ENCODE assay signal across 5 cellular contexts in genomic region chr19:42266105-42266504, GRCh38. TPM values are rescaled to one million over a fixed set of nuclear protein-coding genes. Genes with fewer than 3 reads are reported as not detected.
DNase-seq lines count a peak whose midpoint lies in the region; ATAC-seq and TF ChIP-seq lines count a peak whose summit lies in the region.
"Not testable (repeated sequence)": the region's sequence is repeated elsewhere in the genome, so short reads cannot be mapped to it uniquely, and the experiment has no call there.

No MANE protein-coding gene starts in this region.

- H3K27ac ChIP-seq in CD4-positive, alpha-beta T cell (ENCODE audit: low read depth, low read length); neural progenitor cell: not testable (repeated sequence)

- peaks cover 11% of the 10 kb centered on the region for H3K79me2 ChIP-seq in neural progenitor cell (ENCODE audit: low read depth)

- peaks cover 17% of the 10 kb centered on the region for H3K4me1 Mint-ChIP-seq in CD4-positive, alpha-beta T cell (ENCODE audit: low read depth)
- H3K4me1 Mint-ChIP-seq in activated naive CD4-positive, alpha-beta T cell treated with anti-CD3 and anti-CD28 coated beads, Interleukin-2, amount 10 ng/mL, durations not matched to agents 7 days and 5 days, result peaks cover 25% of the 10 kb centered on the region
- H3K4me1 Mint-ChIP-seq in glutamatergic neuron (ENCODE audit: low read depth, unreplicated experiment), result peaks cover 15% of the 10 kb centered on the region
- H3K4me1 Mint-ChIP-seq in neural progenitor cell, result peaks cover 27% of the 10 kb centered on the region

- not testable (repeated sequence) for H3K27ac Mint-ChIP-seq in CD4-positive, alpha-beta T cell; activated naive CD4-positive, alpha-beta T cell treated with anti-CD3 and anti-CD28 coated beads, Interleukin-2, amount 10 ng/mL, durations not matched to agents 7 days and 5 days
- peak overlapping the region; percentile 1 for H3K27ac Mint-ChIP-seq in glutamatergic neuron (ENCODE audit: unreplicated experiment)
- H3K27ac Mint-ChIP-seq in neural progenitor cell, result peak overlapping the region; percentile 13

- TF ChIP-seq CTCF in CD4-positive, alpha-beta T cell (IDR thresholded peaks at IDR 0.05); glutamatergic neuron (IDR thresholded peaks at IDR 0.05; ENCODE audit: partially characterized antibody, unreplicated experiment); neural progenitor cell (IDR thresholded peaks at IDR 0.05): not testable (repeated sequence)

- H3K4me1 ChIP-seq in neural progenitor cell, result not testable (repeated sequence)

- intact Hi-C loops in CD4-positive, alpha-beta T cell (cut with DNase I, micrococcal nuclease), result not testable (repeated sequence)

- not testable (repeated sequence) for H3F3A ChIP-seq in neural progenitor cell (ENCODE audit: low read depth)

- not testable (repeated sequence) for H3K9me3 ChIP-seq in CD4-positive, alpha-beta T cell (ENCODE audit: control insufficient read depth, low read length); neural progenitor cell (ENCODE audit: low read depth)

- H3K27me3 Mint-ChIP-seq in CD4-positive, alpha-beta T cell; glutamatergic neuron (ENCODE audit: unreplicated experiment); neural progenitor cell (ENCODE audit: insufficient read depth, low read depth): not testable (repeated sequence)
- peaks cover 16% of the 10 kb centered on the region for H3K27me3 Mint-ChIP-seq in activated naive CD4-positive, alpha-beta T cell treated with anti-CD3 and anti-CD28 coated beads, Interleukin-2, amount 10 ng/mL, durations not matched to agents 7 days and 5 days

- H3K27me3 ChIP-seq in CD4-positive, alpha-beta T cell (ENCODE audit: control insufficient read depth, insufficient read depth, low read length); neural progenitor cell: not testable (repeated sequence)

- POLR2A ChIA-PET in CD4-positive, alpha-beta T cell (lab: Charles Lee), result not testable (repeated sequence)
- POLR2A ChIA-PET in HEK293T (lab: Yijun Ruan, JAX), result interaction anchor here (1.1 kb wide), 1 partner anchor 10 kb away, joined by 4 read pairs; no protein-coding TSS in a partner anchor

- H4K20me1 ChIP-seq in neural progenitor cell (ENCODE audit: low read depth), result not testable (repeated sequence)

- not testable (repeated sequence) for ATAC-seq in CD4-positive, alpha-beta T cell (ENCODE audit: poor library complexity)

- CTCF ChIA-PET in CD4-positive, alpha-beta T cell (lab: Charles Lee), result interaction anchor here (1.8 kb wide), 1 partner anchor 14 kb away, joined by 5 read pairs; no protein-coding TSS in a partner anchor
- CTCF ChIA-PET in HEK293T (lab: Yijun Ruan, JAX); activated naive CD4-positive, alpha-beta T cell treated with anti-CD3 and anti-CD28 coated beads, Interleukin-2, amount 10 ng/mL, durations not matched to agents 7 days and 5 days (lab: Charles Lee): not testable (repeated sequence)

- H3K36me3 Mint-ChIP-seq in CD4-positive, alpha-beta T cell (ENCODE audit: low read depth); activated naive CD4-positive, alpha-beta T cell treated with anti-CD3 and anti-CD28 coated beads, Interleukin-2, amount 10 ng/mL, durations not matched to agents 7 days and 5 days; glutamatergic neuron (ENCODE audit: unreplicated experiment); neural progenitor cell: not testable (repeated sequence)

- not testable (repeated sequence) for H3K9ac ChIP-seq in neural progenitor cell

- H2AFZ ChIP-seq in neural progenitor cell (replicated peaks), result not testable (repeated sequence)

- H3K4me2 ChIP-seq in neural progenitor cell, result not testable (repeated sequence)

- H3K36me3 ChIP-seq in neural progenitor cell, result not testable (repeated sequence)

- H3K9me3 Mint-ChIP-seq in CD4-positive, alpha-beta T cell; activated naive CD4-positive, alpha-beta T cell treated with anti-CD3 and anti-CD28 coated beads, Interleukin-2, amount 10 ng/mL, durations not matched to agents 7 days and 5 days; glutamatergic neuron (ENCODE audit: unreplicated experiment); neural progenitor cell: not testable (repeated sequence)

- peak overlapping the region; percentile 21 for H3K4me3 Mint-ChIP-seq in CD4-positive, alpha-beta T cell
- H3K4me3 Mint-ChIP-seq in activated naive CD4-positive, alpha-beta T cell treated with anti-CD3 and anti-CD28 coated beads, Interleukin-2, amount 10 ng/mL, durations not matched to agents 7 days and 5 days, result peak overlapping the region; percentile 13
- H3K4me3 Mint-ChIP-seq in glutamatergic neuron (ENCODE audit: unreplicated experiment), result not testable (repeated sequence)
- H3K4me3 Mint-ChIP-seq in neural progenitor cell, result peak overlapping the region; percentile 41

- not testable (repeated sequence) for DNase-seq in CD4-positive, alpha-beta T cell; HEK293T (ENCODE audit: extremely low spot score); activated naive CD4-positive, alpha-beta T cell treated with anti-CD3 and anti-CD28 coated beads, Interleukin-2, amount 10 ng/mL, durations not matched to agents 7 days and 5 days; glutamatergic neuron; neural progenitor cell (ENCODE audit: low spot score)

- not testable (repeated sequence) for H3K4me3 ChIP-seq in neural progenitor cell

TF ChIP-seq in HEK293T, 16 proteins besides CTCF, POLR2A, EP300 and RAD21:
- TF ChIP-seq ZNF384 (IDR thresholded peaks at IDR 0.05), result peak; percentile 56; the same call in 1 of the 2 replicates

RNA-seq across cellular contexts. Expression of gene CIC, which starts 2.9 kb away (rescaled TPM):
- total RNA-seq in CD4-positive, alpha-beta T cell, result 100 to 1,000 TPM; 114 to 119 TPM
- total RNA-seq in glutamatergic neuron (ENCODE audit: unreplicated experiment) (150 TPM), neural progenitor cell (ENCODE audit: low replicate concordance) (5.2 and 28.1 TPM in 2 replicates)

RNA-seq across cellular contexts. Expression of gene ERF, which starts 11.2 kb away (rescaled TPM):
- total RNA-seq in CD4-positive, alpha-beta T cell, result 100 to 1,000 TPM; 105 to 113 TPM
- total RNA-seq in glutamatergic neuron (ENCODE audit: unreplicated experiment), result 28.0 TPM
- total RNA-seq in neural progenitor cell (ENCODE audit: low replicate concordance), result 43.1 and 94.8 TPM in 2 replicates

RNA-seq across cellular contexts. Expression of gene GSK3A, which starts 23.7 kb away (rescaled TPM):
- total RNA-seq in CD4-positive, alpha-beta T cell, result 10 to 100 TPM; 13.6 to 13.9 TPM
- total RNA-seq in glutamatergic neuron (ENCODE audit: unreplicated experiment) (83.2 TPM), neural progenitor cell (ENCODE audit: low replicate concordance) (22.5 and 41.3 TPM in 2 replicates)

RNA-seq across cellular contexts. Expression of gene PRR19, which starts 35.8 kb away (rescaled TPM):
- total RNA-seq in CD4-positive, alpha-beta T cell, result under 1 TPM in 1 of 2 experiments, not detected in 1; 0.16 TPM
- total RNA-seq in glutamatergic neuron (ENCODE audit: unreplicated experiment) (1.6 TPM), neural progenitor cell (ENCODE audit: low replicate concordance) (1.0 TPM in 2 replicates)

RNA-seq across cellular contexts. Expression of gene PAFAH1B3, which starts 36.3 kb away (rescaled TPM):
- 10 to 100 TPM; 10.6 to 11.8 TPM for total RNA-seq in CD4-positive, alpha-beta T cell
- total RNA-seq in glutamatergic neuron (ENCODE audit: unreplicated experiment) (199 TPM), neural progenitor cell (ENCODE audit: low replicate concordance) (63.2 and 106 TPM in 2 replicates)
